Comparison of ENCODE assay signal across 18 cellular contexts in genomic region chr1:186463511-186463910, GRCh38. TPM values are rescaled to one million over a fixed set of nuclear protein-coding genes. Genes with fewer than 3 reads are reported as not detected.
A peak's percentile ranks its signal among the peaks of the same experiment; 100 is the strongest.
DNase-seq lines count a peak whose midpoint lies in the region; ATAC-seq, FAIRE-seq and TF ChIP-seq lines count a peak whose summit lies in the region.
"Had no signal": no experiment of that assay in that cellular context is flagged by ENCODE, and none has a peak within 500 bp of the region (broad histone marks: within the 10 kb centered on the region; RNA-seq: fewer than 3 reads in every experiment).

No MANE protein-coding gene starts in this region.

- H4K91ac ChIP-seq in H1 (replicated peaks; ENCODE audit: insufficient read length, low read length) = no peak overlapping the region

- no peak overlapping the region for H3K23ac ChIP-seq in H1 (ENCODE audit: insufficient read length)

- H3K4me3 Mint-ChIP-seq in activated CD8-positive, alpha-beta T cell treated with anti-CD3 and anti-CD28 coated beads, Interleukin-2, amount 10 ng/mL, durations not matched to agents 7 days and 5 days = no peak overlapping the region
- H3K4me3 Mint-ChIP-seq: CD4-positive, alpha-beta memory T cell; IgD-negative memory B cell had no signal

- intact Hi-C loops in esophagus muscularis mucosa (cut with DNase I) = no loop called here
- intact Hi-C loops in ascending aorta (cut with DNase I) = no loop called here

- no peak overlapping the region for H3K4me2 ChIP-seq in H1 (ENCODE audit: insufficient read depth in 1 of 2, low read depth in 2 of 2, low read length in 2 of 2)
- H3K4me2 ChIP-seq: A549 had no signal

- H2BK5ac ChIP-seq in H1 (ENCODE audit: low read depth, low read length) = no peak overlapping the region

- no peak for ATAC-seq in activated CD8-positive, alpha-beta T cell treated with anti-CD3 and anti-CD28 coated beads, Interleukin-2, amount 10 ng/mL, durations not matched to agents 7 days and 5 days
- ATAC-seq: A549 had no signal

- H3K56ac ChIP-seq in H1 (replicated peaks; ENCODE audit: insufficient read length, low read depth, low read length) = no peak overlapping the region

- H3K27me3 Mint-ChIP-seq in activated CD8-positive, alpha-beta T cell treated with anti-CD3 and anti-CD28 coated beads, Interleukin-2, amount 10 ng/mL, durations not matched to agents 7 days and 5 days (ENCODE audit: low read depth) = peaks cover 11% of the 10 kb centered on the region

- H2BK120ac ChIP-seq in H1 (replicated peaks; ENCODE audit: low read depth, low read length) = no peak overlapping the region

- H4K5ac ChIP-seq in H1 (ENCODE audit: insufficient read length, low read depth, low read length) = no peak overlapping the region

- DNase-seq in NCI-H82 (lab: John Stamatoyannopoulos, UW) = peak; percentile 93
- no peak for DNase-seq in H1 (ENCODE audit: low read depth in 1 of 2, low spot score in 2 of 2)
- peak; percentile 39 for DNase-seq in iPS-NIHi7 (ENCODE audit: extremely low spot score)
- DNase-seq in esophagus muscularis mucosa (ENCODE audit: extremely low spot score) = no peak
- DNase-seq in hypothalamus (lab: John Stamatoyannopoulos, UW) = no peak
- no peak for DNase-seq in ascending aorta (ENCODE audit: low spot score in 2 of 2)
- DNase-seq in activated CD8-positive, alpha-beta T cell treated with anti-CD3 and anti-CD28 coated beads, Interleukin-2, amount 10 ng/mL, durations not matched to agents 7 days and 5 days = no peak
- DNase-seq: BE2C; CD4-positive, alpha-beta memory T cell; DMS79 had no signal

- no peak overlapping the region for H4K8ac ChIP-seq in H1 (ENCODE audit: extremely low read depth, insufficient read depth, low read length)

- no peak for FAIRE-seq in H1 (lab: Jason Lieb, UNC)
- FAIRE-seq: A549, G401.6, GM12891 had no signal

- H3K23me2 ChIP-seq in H1 (ENCODE audit: low read depth, low read length) = no peaks in the 10 kb centered on the region

- TF ChIP-seq EP300 in H1 (IDR thresholded peaks at IDR 0.05; ENCODE audit: borderline replicate concordance in 1 of 2, low read depth in 2 of 2, low read length in 2 of 2) (no peak), esophagus muscularis mucosa (IDR thresholded peaks at IDR 0.05) (no peak)

- H3K36me3 ChIP-seq in H1 (ENCODE audit: control insufficient read depth in 2 of 4, insufficient read depth in 4 of 4, low read length in 3 of 4) (no peaks in the 10 kb centered on the region), esophagus muscularis mucosa (no peaks in the 10 kb centered on the region), ascending aorta (no peaks in the 10 kb centered on the region)
- H3K36me3 ChIP-seq: BE2C, HAP-1 had no signal

- no peaks in the 10 kb centered on the region for H3K27me3 ChIP-seq in H1 (replicated peaks in 1 of 4; ENCODE audit: control insufficient read depth in 3 of 4, extremely low read depth in 1 of 4, insufficient read depth in 3 of 4, low read length in 3 of 4)
- H3K27me3 ChIP-seq in esophagus muscularis mucosa = no peaks in the 10 kb centered on the region
- H3K27me3 ChIP-seq in ascending aorta = no peaks in the 10 kb centered on the region
- H3K27me3 ChIP-seq: BE2C had no signal

- no peak overlapping the region for H2BK20ac ChIP-seq in H1 (ENCODE audit: low read length)

- no peak overlapping the region for H2BK15ac ChIP-seq in H1 (ENCODE audit: low read length)

- no peaks in the 10 kb centered on the region; a peak in 2 of 7 replicates for H3K4me1 ChIP-seq in H1 (replicated peaks in 1 of 4; ENCODE audit: control insufficient read depth in 3 of 4, insufficient read depth in 4 of 4, low read length in 3 of 4)
- H3K4me1 ChIP-seq in esophagus muscularis mucosa = no peaks in the 10 kb centered on the region
- H3K4me1 ChIP-seq in ascending aorta = no peaks in the 10 kb centered on the region
- H3K4me1 ChIP-seq: A549, BE2C, HAP-1 had no signal

- no peak for TF ChIP-seq CTCF in H1 (IDR thresholded peaks at IDR 0.05; ENCODE audit: control extremely low read depth in 1 of 3, insufficient read depth in 1 of 3, low read depth in 1 of 3, low read length in 3 of 3)
- no peak for TF ChIP-seq CTCF in esophagus muscularis mucosa (IDR thresholded peaks at IDR 0.05)
- no peak for TF ChIP-seq CTCF in ascending aorta (IDR thresholded peaks at IDR 0.05)

- no peaks in the 10 kb centered on the region for H3K9me3 Mint-ChIP-seq in activated CD8-positive, alpha-beta T cell treated with anti-CD3 and anti-CD28 coated beads, Interleukin-2, amount 10 ng/mL, durations not matched to agents 7 days and 5 days (ENCODE audit: insufficient read depth)
- H3K9me3 Mint-ChIP-seq: CD4-positive, alpha-beta memory T cell had no signal

- no peak overlapping the region for H3K4me3 ChIP-seq in H1 (ENCODE audit: extremely low read depth in 1 of 4, insufficient read depth in 2 of 4, low read depth in 3 of 4, low read length in 4 of 4)
- no peak overlapping the region for H3K4me3 ChIP-seq in esophagus muscularis mucosa
- no peak overlapping the region for H3K4me3 ChIP-seq in ascending aorta
- H3K4me3 ChIP-seq: A549, HAP-1 had no signal

- no peaks in the 10 kb centered on the region for H3K79me1 ChIP-seq in H1 (ENCODE audit: low read depth, low read length)

- H3K18ac ChIP-seq in H1 (ENCODE audit: extremely low read depth, low read length) = no peak overlapping the region

- no peaks in the 10 kb centered on the region for H3K79me2 ChIP-seq in H1 (ENCODE audit: control insufficient read depth in 1 of 2, insufficient read depth in 2 of 2, low read length in 2 of 2)

- CTCF ChIA-PET in H1 (lab: Charles Lee; ENCODE audit: partially characterized antibody) = no interaction called here
- CTCF ChIA-PET in activated CD8-positive, alpha-beta T cell treated with anti-CD3 and anti-CD28 coated beads, Interleukin-2, amount 10 ng/mL, durations not matched to agents 7 days and 5 days (lab: Charles Lee) = no interaction called here

- no peaks in the 10 kb centered on the region for H3K36me3 Mint-ChIP-seq in activated CD8-positive, alpha-beta T cell treated with anti-CD3 and anti-CD28 coated beads, Interleukin-2, amount 10 ng/mL, durations not matched to agents 7 days and 5 days (ENCODE audit: low read depth)
- H3K36me3 Mint-ChIP-seq: CD4-positive, alpha-beta memory T cell; IgD-negative memory B cell had no signal

- H4K20me1 ChIP-seq in H1 (replicated peaks in 1 of 2; ENCODE audit: control insufficient read depth in 1 of 2, insufficient read depth in 2 of 2, low read length in 2 of 2) = no peaks in the 10 kb centered on the region

- no peak overlapping the region for H3K4ac ChIP-seq in H1 (replicated peaks; ENCODE audit: insufficient read length, low read depth, low read length)

- no peak overlapping the region for H3K14ac ChIP-seq in H1 (ENCODE audit: insufficient read length)

- H3K9me3 ChIP-seq in H1 (ENCODE audit: insufficient read depth in 2 of 2, low read depth in 1 of 2, low read length in 1 of 2) (no peaks in the 10 kb centered on the region), esophagus muscularis mucosa (no peaks in the 10 kb centered on the region), ascending aorta (no peaks in the 10 kb centered on the region)
- H3K9me3 ChIP-seq: A549, BE2C, HAP-1 had no signal

- TF ChIP-seq POLR2A in H1 (IDR thresholded peaks at IDR 0.05; ENCODE audit: control extremely low read depth in 1 of 2, low read depth in 2 of 2, low read length in 2 of 2) = no peak
- TF ChIP-seq POLR2A in esophagus muscularis mucosa (IDR thresholded peaks at IDR 0.05; ENCODE audit: low read depth) = no peak

- no peak overlapping the region for H3K27ac ChIP-seq in H1 (ENCODE audit: low read depth, low read length)
- no peak overlapping the region for H3K27ac ChIP-seq in esophagus muscularis mucosa (replicated peaks in 1 of 4)
- no peak overlapping the region for H3K27ac ChIP-seq in ascending aorta
- H3K27ac ChIP-seq: A549, C4-2B had no signal

- 76% methylated on average over 5 of the region's 5 CpGs; no CpG with 5 or more reads in 1 of the 2 experiments for WGBS in H1 (ENCODE audit: extremely low coverage in 1 of 2, insufficient coverage in 1 of 2, insufficient read length in 1 of 2, insufficient replicate concordance in 2 of 2, low coverage in 1 of 2, low lambda C conversion rate in 2 of 2, missing lambda C conversion rate in 1 of 2), 2 experiments
- WGBS in esophagus muscularis mucosa = 84% methylated on average over 5 of the region's 5 CpGs

- H2AFZ ChIP-seq in H1 (ENCODE audit: low read length) = no peak overlapping the region

- H2AK5ac ChIP-seq in H1 (ENCODE audit: low read depth, low read length) = no peak overlapping the region

- H3K9ac ChIP-seq in H1 (replicated peaks in 1 of 4; ENCODE audit: extremely low read depth in 1 of 4, low read depth in 3 of 4, low read length in 3 of 4) = no peak overlapping the region

- no peak overlapping the region for H3K27ac Mint-ChIP-seq in activated CD8-positive, alpha-beta T cell treated with anti-CD3 and anti-CD28 coated beads, Interleukin-2, amount 10 ng/mL, durations not matched to agents 7 days and 5 days
- H3K27ac Mint-ChIP-seq: CD4-positive, alpha-beta memory T cell; IgD-negative memory B cell had no signal

- POLR2A ChIA-PET in H1 (lab: Charles Lee; ENCODE audit: partially characterized antibody) = no interaction called here
- POLR2A ChIA-PET in activated CD8-positive, alpha-beta T cell treated with anti-CD3 and anti-CD28 coated beads, Interleukin-2, amount 10 ng/mL, durations not matched to agents 7 days and 5 days (lab: Charles Lee) = no interaction called here

- H2BK12ac ChIP-seq in H1 (ENCODE audit: low read depth, low read length) = no peak overlapping the region

- no peaks in the 10 kb centered on the region for H3K4me1 Mint-ChIP-seq in activated CD8-positive, alpha-beta T cell treated with anti-CD3 and anti-CD28 coated beads, Interleukin-2, amount 10 ng/mL, durations not matched to agents 7 days and 5 days (ENCODE audit: low read depth)
- H3K4me1 Mint-ChIP-seq: CD4-positive, alpha-beta memory T cell; IgD-negative memory B cell had no signal

- no peak for TF ChIP-seq RAD21 in H1 (IDR thresholded peaks at IDR 0.05 in 1 of 2, conservative IDR thresholded peaks at IDR 0.05 in 1 of 2; ENCODE audit: low read depth in 2 of 2, low read length in 2 of 2)

TF ChIP-seq in H1, 55 proteins besides CTCF, POLR2A, EP300 and RAD21 (continues in another document):
- TF ChIP-seq SIN3A (conservative IDR thresholded peaks at IDR 0.05 in 1 of 2, IDR thresholded peaks at IDR 0.05 in 1 of 2; ENCODE audit: low read depth in 1 of 2, low read length in 2 of 2) = no peak

RNA-seq across cellular contexts. Expression of gene PDC, which starts 2.6 kb away (rescaled TPM):
- not detected in 2 replicates for total RNA-seq in H1 (2021; fragmentation: NEBNext Ultra II Directional; extraction: Animal tissue kit (Norgen Biotek cat#: 25700))
- not detected in 2 replicates for polyA plus RNA-seq in H1 (2011; rRNA removed)
- polyA plus RNA-seq in H1 (2011; cell fraction: cytosol; rRNA removed) = not detected
- not detected for polyA plus RNA-seq in H1 (2011; cell fraction: nucleus; rRNA removed)
- polyA plus RNA-seq in H1 (2012, experiment 1 of 2) = not detected in 4 replicates
- not detected for polyA plus RNA-seq in H1 (2012, experiment 2 of 2)
- not detected for polyA plus RNA-seq in H1 (2013, experiment 1 of 2)
- not detected for polyA plus RNA-seq in H1 (2013, experiment 2 of 2)
- not detected in 2 replicates for polyA minus RNA-seq in H1 (2011; rRNA and poly(A)+ RNA removed)
- polyA minus RNA-seq in H1 (2011; cell fraction: cytosol; rRNA and poly(A)+ RNA removed) = not detected
- not detected for polyA minus RNA-seq in H1 (2011; cell fraction: nucleus; rRNA and poly(A)+ RNA removed)
- total RNA-seq in esophagus muscularis mucosa = not detected
- not detected for total RNA-seq in ascending aorta
- not detected for total RNA-seq in activated CD8-positive, alpha-beta T cell treated with anti-CD3 and anti-CD28 coated beads, Interleukin-2, amount 10 ng/mL, durations not matched to agents 7 days and 5 days
- total RNA-seq: CD4-positive, alpha-beta memory T cell; HT1080 had no signal
- polyA plus RNA-seq: A549; AG04450; CD4-positive, alpha-beta memory T cell; IgD-negative memory B cell had no signal

Comparison
In these comparisons a context has a peak if more than half of its experiments do, and no peak if none do; other contexts are left out.
1. DNase-seq: peak in NCI-H82 (single experiment) and iPS-NIHi7 (single experiment); none in H1 (0 of 2), esophagus muscularis mucosa (single experiment), hypothalamus (0 of 51), ascending aorta (0 of 2) and activated CD8-positive, alpha-beta T cell treated with anti-CD3 and anti-CD28 coated beads, Interleukin-2, amount 10 ng/mL, durations not matched to agents 7 days and 5 days (single experiment).